In genomic region chr13:106182404-106182803, GRCh38 we compare ENCODE assay signal across 9 cellular contexts.
DNase-seq lines count a peak whose midpoint lies in the region; ATAC-seq and TF ChIP-seq lines count a peak whose summit lies in the region.
"Had no signal": no experiment of that assay in that cellular context is flagged by ENCODE, and none has a peak within 500 bp of the region (broad histone marks: within the 10 kb centered on the region; RNA-seq: fewer than 3 reads in every experiment).

No MANE protein-coding gene starts in this region.

- H3K27me3 Mint-ChIP-seq in stimulated activated naive CD8-positive, alpha-beta T cell treated with anti-CD3 and anti-CD28 coated beads, Interleukin-15, amount 100 ng/mL, for 72 hours = no peaks in the 10 kb centered on the region

- no peak for TF ChIP-seq CTCF in AG09319 (IDR thresholded peaks at IDR 0.05; ENCODE audit: low read depth, low read length)

- H3K27ac Mint-ChIP-seq in stimulated activated naive CD8-positive, alpha-beta T cell treated with anti-CD3 and anti-CD28 coated beads, Interleukin-15, amount 100 ng/mL, for 72 hours = no peak overlapping the region

- no peak overlapping the region for H3K4me3 ChIP-seq in Jurkat, Clone E6-1 (ENCODE audit: low read length)

- no peak overlapping the region for H3K4me3 Mint-ChIP-seq in stimulated activated naive CD8-positive, alpha-beta T cell treated with anti-CD3 and anti-CD28 coated beads, Interleukin-15, amount 100 ng/mL, for 72 hours

- no peak for ATAC-seq in GM21367 (IDR thresholded peaks at IDR 0.05; ENCODE audit: unreplicated experiment)
- no peak for ATAC-seq in stimulated activated naive CD8-positive, alpha-beta T cell treated with anti-CD3 and anti-CD28 coated beads, Interleukin-15, amount 100 ng/mL, for 72 hours

- DNase-seq in AG09319 (ENCODE audit: extremely low read depth, low read depth) (peak; percentile 18), SW480 (ENCODE audit: low spot score) (peak; percentile 74), hepatic stellate cell (ENCODE audit: low spot score) (peak; percentile 32), NCI-H1694 (lab: John Stamatoyannopoulos, UW) (no peak), OCI-M2 (lab: John Stamatoyannopoulos, UW; ENCODE audit: unreplicated experiment) (no peak)
- DNase-seq in Jurkat, Clone E6-1 (ENCODE audit: low read depth, low spot score) = peak; percentile 52
- DNase-seq in stimulated activated naive CD8-positive, alpha-beta T cell treated with anti-CD3 and anti-CD28 coated beads, Interleukin-15, amount 100 ng/mL, for 72 hours = no peak
- DNase-seq: activated CD4-positive, alpha-beta T cell treated with anti-CD3 and anti-CD28 coated beads, Interleukin-2, amount 50 U/mL, for 48 hours had no signal

- H3K9me3 Mint-ChIP-seq in stimulated activated naive CD8-positive, alpha-beta T cell treated with anti-CD3 and anti-CD28 coated beads, Interleukin-15, amount 100 ng/mL, for 72 hours = peaks cover 0 to 6% of the 10 kb centered on the region in 2 donors

- no peaks in the 10 kb centered on the region for H3K4me1 Mint-ChIP-seq in stimulated activated naive CD8-positive, alpha-beta T cell treated with anti-CD3 and anti-CD28 coated beads, Interleukin-15, amount 100 ng/mL, for 72 hours

Comparison
In these comparisons a context has a peak if more than half of its experiments do, and no peak if none do; other contexts are left out.
1. DNase-seq: peak in AG09319 (single experiment), Jurkat, Clone E6-1 (single experiment), SW480 (single experiment) and hepatic stellate cell (single experiment); none in stimulated activated naive CD8-positive, alpha-beta T cell treated with anti-CD3 and anti-CD28 coated beads, Interleukin-15, amount 100 ng/mL, for 72 hours (0 of 2), NCI-H1694 (single experiment) and OCI-M2 (single experiment).